ENCODE assay signal across 18 cellular contexts in the genomic region with DNA sequence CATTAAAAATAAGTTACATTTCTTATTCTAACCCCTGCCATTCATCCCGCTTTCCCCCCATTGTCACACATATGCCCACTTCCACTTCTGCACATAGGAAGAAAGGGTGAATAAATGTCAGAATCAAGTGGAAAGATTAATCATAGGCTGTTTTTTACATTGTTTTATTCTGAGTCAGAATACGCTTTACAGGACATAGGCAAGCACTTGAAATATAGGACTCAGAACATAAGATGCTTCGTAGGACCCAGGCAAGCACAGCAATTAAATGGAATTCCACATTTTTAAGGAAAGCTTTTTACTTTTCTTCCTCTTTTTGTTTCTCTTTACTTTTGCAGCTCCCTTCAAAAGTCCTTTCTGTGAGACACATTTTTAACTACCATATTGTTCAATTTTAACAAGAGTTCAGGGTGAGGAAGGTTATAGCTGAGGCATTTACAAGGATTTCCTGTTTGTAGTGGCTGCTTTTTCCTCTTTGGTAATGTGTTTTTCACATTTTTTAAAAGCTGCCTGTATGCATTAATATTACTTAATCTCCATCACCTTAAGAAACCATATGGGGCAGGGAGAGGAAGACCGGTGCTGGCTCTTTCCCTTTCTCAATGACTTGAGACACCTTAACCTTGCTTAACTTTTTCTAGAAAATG.
DNase-seq lines count a peak whose midpoint lies in the region; ATAC-seq and TF ChIP-seq lines count a peak whose summit lies in the region.
"Had no signal": no experiment of that assay in that cellular context is flagged by ENCODE, and none has a peak within 500 bp of the region (broad histone marks: within the 10 kb centered on the region; RNA-seq: fewer than 3 reads in every experiment).

No MANE protein-coding gene starts in this region.

- H3K4me1 Mint-ChIP-seq in stimulated activated naive CD8-positive, alpha-beta T cell treated with anti-CD3 and anti-CD28 coated beads, Interleukin-15, amount 100 ng/mL, for 72 hours = peaks cover 6% of the 10 kb centered on the region
- no peaks in the 10 kb centered on the region for H3K4me1 Mint-ChIP-seq in natural killer cell

- no peak overlapping the region for H3K27ac Mint-ChIP-seq in stimulated activated naive CD8-positive, alpha-beta T cell treated with anti-CD3 and anti-CD28 coated beads, Interleukin-15, amount 100 ng/mL, for 72 hours
- H3K27ac Mint-ChIP-seq in natural killer cell = no peak overlapping the region
- H3K27ac Mint-ChIP-seq: activated CD8-positive, alpha-beta T cell treated with anti-CD3 and anti-CD28 coated beads for 36 hours; activated T-helper 2 cell treated with anti-CD3 and anti-CD28 coated beads, Interferon-gamma antibody, Interleukin-2, Interleukin-4, amounts not matched to agents 10 μg/mL and 5 μg/mL and 100 μg/mL, durations not matched to agents 14 hours and 24 hours and 36 hours; effector memory CD8-positive, alpha-beta T cell; H9 had no signal

- no peaks in the 10 kb centered on the region for H3K9me3 ChIP-seq in adipocyte (ENCODE audit: control insufficient read depth, low read length)
- H3K9me3 ChIP-seq in left lung = no peaks in the 10 kb centered on the region
- no peaks in the 10 kb centered on the region for H3K9me3 ChIP-seq in HAP-1
- H3K9me3 ChIP-seq: stomach had no signal

- ATAC-seq in stimulated activated naive CD8-positive, alpha-beta T cell treated with anti-CD3 and anti-CD28 coated beads, Interleukin-15, Interleukin-2, amounts not matched to agents 100 U/mL and 50 U/mL, for 24 hours = peak; percentile 36
- ATAC-seq in stimulated activated naive CD8-positive, alpha-beta T cell treated with anti-CD3 and anti-CD28 coated beads, Interleukin-15, amount 100 ng/mL, for 72 hours = no peak
- ATAC-seq in left lung = peak; percentile 73
- no peak for ATAC-seq in natural killer cell
- no peak for ATAC-seq in HG02973 (IDR thresholded peaks at IDR 0.05; ENCODE audit: unreplicated experiment)
- ATAC-seq: activated CD8-positive, alpha-beta T cell treated with anti-CD3 and anti-CD28 coated beads for 36 hours; effector memory CD8-positive, alpha-beta T cell had no signal

- H3K9ac ChIP-seq in adipocyte (ENCODE audit: low read length) = peak overlapping the region; percentile 7

- intact Hi-C loops in left lung (cut with DNase I) (no loop called here), natural killer cell (cut with micrococcal nuclease) (no loop called here)

- H3K27me3 ChIP-seq in adipocyte (replicated peaks; ENCODE audit: control insufficient read depth, insufficient read depth, low read length) (no peaks in the 10 kb centered on the region), left lung (no peaks in the 10 kb centered on the region), HAP-1 (ENCODE audit: low read depth) (no peaks in the 10 kb centered on the region)
- H3K27me3 ChIP-seq: stomach had no signal

- H3K4me3 Mint-ChIP-seq in stimulated activated naive CD8-positive, alpha-beta T cell treated with anti-CD3 and anti-CD28 coated beads, Interleukin-15, amount 100 ng/mL, for 72 hours = no peak overlapping the region
- no peak overlapping the region for H3K4me3 Mint-ChIP-seq in natural killer cell
- H3K4me3 Mint-ChIP-seq: activated CD8-positive, alpha-beta T cell treated with anti-CD3 and anti-CD28 coated beads for 36 hours; brain; effector memory CD8-positive, alpha-beta T cell; H9 had no signal

- in situ Hi-C loops in HAP-1 (cut with MboI; ENCODE audit: low sequenced_read_pairs) = no loop called here

- H3K36me3 ChIP-seq in adipocyte (ENCODE audit: control insufficient read depth, insufficient read depth, low read length, severe bottlenecking) (no peaks in the 10 kb centered on the region), left lung (no peaks in the 10 kb centered on the region), HAP-1 (replicated peaks) (no peaks in the 10 kb centered on the region)
- H3K36me3 ChIP-seq: stomach had no signal

- no peaks in the 10 kb centered on the region for H3K36me3 Mint-ChIP-seq in natural killer cell
- H3K36me3 Mint-ChIP-seq: brain had no signal

- no peak overlapping the region for H3K4me3 ChIP-seq in adipocyte (ENCODE audit: low read length)
- H3K4me3 ChIP-seq in left lung = no peak overlapping the region
- H3K4me3 ChIP-seq in HAP-1 = no peak overlapping the region
- H3K4me3 ChIP-seq: stomach had no signal

- H3K4me1 ChIP-seq in adipocyte (ENCODE audit: control insufficient read depth, insufficient read depth, low read length) = peaks cover 29% of the 10 kb centered on the region
- peaks cover 0 to 14% of the 10 kb centered on the region in 2 donors for H3K4me1 ChIP-seq in left lung
- no peaks in the 10 kb centered on the region for H3K4me1 ChIP-seq in HAP-1

- DNase-seq in stimulated activated naive CD8-positive, alpha-beta T cell treated with anti-CD3 and anti-CD28 coated beads, Interleukin-15, Interleukin-2, amounts not matched to agents 100 U/mL and 50 U/mL, for 24 hours = no peak
- no peak for DNase-seq in stimulated activated naive CD8-positive, alpha-beta T cell treated with anti-CD3 and anti-CD28 coated beads, Interleukin-15, amount 100 ng/mL, for 72 hours
- no peak for DNase-seq in adipocyte (ENCODE audit: low read depth)
- DNase-seq in left lung = no peak
- DNase-seq in natural killer cell = no peak
- no peak for DNase-seq in hepatic stellate cell (ENCODE audit: low spot score)
- DNase-seq in HAP-1 (ENCODE audit: low spot score in 2 of 2) = no peak
- DNase-seq: activated CD8-positive, alpha-beta T cell treated with anti-CD3 and anti-CD28 coated beads for 36 hours; DMS153; effector memory CD8-positive, alpha-beta T cell; H9; head of caudate nucleus; left ventricle myocardium superior; NCI-H187 treated with DMSO at 0.1 percent for 48 hours; stomach had no signal

- TF ChIP-seq CTCF in left lung (IDR thresholded peaks at IDR 0.05) (no peak), natural killer cell (IDR thresholded peaks at IDR 0.05) (no peak)

- H3K27me3 Mint-ChIP-seq in stimulated activated naive CD8-positive, alpha-beta T cell treated with anti-CD3 and anti-CD28 coated beads, Interleukin-15, amount 100 ng/mL, for 72 hours = peaks cover 3% of the 10 kb centered on the region
- H3K27me3 Mint-ChIP-seq in natural killer cell (ENCODE audit: low read depth in 2 of 2) = peaks cover 9 to 12% of the 10 kb centered on the region in 2 donors
- H3K27me3 Mint-ChIP-seq: brain had no signal

- no peaks in the 10 kb centered on the region for H3K9me3 Mint-ChIP-seq in stimulated activated naive CD8-positive, alpha-beta T cell treated with anti-CD3 and anti-CD28 coated beads, Interleukin-15, amount 100 ng/mL, for 72 hours
- no peaks in the 10 kb centered on the region for H3K9me3 Mint-ChIP-seq in natural killer cell
- H3K9me3 Mint-ChIP-seq: activated CD8-positive, alpha-beta T cell treated with anti-CD3 and anti-CD28 coated beads for 36 hours; activated T-helper 2 cell treated with anti-CD3 and anti-CD28 coated beads, Interferon-gamma antibody, Interleukin-2, Interleukin-4, amounts not matched to agents 10 μg/mL and 5 μg/mL and 100 μg/mL, durations not matched to agents 14 hours and 24 hours and 36 hours; effector memory CD8-positive, alpha-beta T cell; H9 had no signal

- peak overlapping the region in 1 of 2 donors; percentile 25 for H3K27ac ChIP-seq in left lung

Comparison
In these comparisons a context has a peak if more than half of its experiments do, and no peak if none do; other contexts are left out.
1. ATAC-seq: peak in stimulated activated naive CD8-positive, alpha-beta T cell treated with anti-CD3 and anti-CD28 coated beads, Interleukin-15, Interleukin-2, amounts not matched to agents 100 U/mL and 50 U/mL, for 24 hours (single experiment) and left lung (single experiment); none in stimulated activated naive CD8-positive, alpha-beta T cell treated with anti-CD3 and anti-CD28 coated beads, Interleukin-15, amount 100 ng/mL, for 72 hours (single experiment), natural killer cell (0 of 3) and HG02973 (single experiment).